In the genomic region with DNA sequence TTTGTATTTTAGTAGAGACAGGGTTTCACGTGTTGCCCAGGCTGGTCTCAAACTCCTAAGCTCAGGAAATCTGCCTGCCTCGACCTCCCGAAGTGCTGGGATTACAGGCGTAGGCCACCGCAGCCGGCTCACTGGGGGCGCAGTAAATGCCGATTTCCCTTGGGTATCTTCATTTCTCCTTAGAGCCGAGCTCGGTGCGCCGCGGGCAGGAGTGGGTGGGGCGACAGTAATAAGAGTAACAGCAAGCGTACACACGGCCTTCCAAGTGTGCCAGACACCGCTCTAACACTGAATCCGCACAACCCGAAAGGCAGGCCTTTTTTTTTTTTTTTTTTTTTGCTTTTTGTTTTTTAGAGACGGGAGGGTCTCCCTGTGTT, we compare ENCODE assay signal across 8 cellular contexts. TPM values are rescaled to one million over a fixed set of nuclear protein-coding genes. Genes with fewer than 3 reads are reported as not detected.
DNase-seq lines count a peak whose midpoint lies in the region; ATAC-seq and TF ChIP-seq lines count a peak whose summit lies in the region.

No MANE protein-coding gene starts in this region.

- peak overlapping the region; percentile 96 for H3K4me3 Mint-ChIP-seq in CD4-positive, alpha-beta T cell
- peak overlapping the region; percentile 99 for H3K4me3 Mint-ChIP-seq in stimulated activated naive CD8-positive, alpha-beta T cell treated with anti-CD3 and anti-CD28 coated beads, Interleukin-15, Interleukin-2, amounts not matched to agents 100 ng/mL and 50 ng/mL, for 24 hours

- peaks cover 5 to 7% of the 10 kb centered on the region in 2 donors for H3K4me1 ChIP-seq in lung (ENCODE audit: control insufficient read depth in 2 of 2, insufficient read depth in 2 of 2, low read length in 2 of 2)

- no peaks in the 10 kb centered on the region for H3K9me3 Mint-ChIP-seq in CD4-positive, alpha-beta T cell
- H3K9me3 Mint-ChIP-seq in stimulated activated naive CD8-positive, alpha-beta T cell treated with anti-CD3 and anti-CD28 coated beads, Interleukin-15, Interleukin-2, amounts not matched to agents 100 ng/mL and 50 ng/mL, for 24 hours = no peaks in the 10 kb centered on the region

- peaks cover 0 to 9% of the 10 kb centered on the region in 2 donors for H3K36me3 ChIP-seq in lung (ENCODE audit: control insufficient read depth in 2 of 2, insufficient read depth in 2 of 2, low read length in 2 of 2)

- H3K27ac ChIP-seq in CD4-positive, alpha-beta T cell (ENCODE audit: low read depth, low read length) = peak overlapping the region; percentile 89
- peak overlapping the region; percentile 78 to 92 for H3K27ac ChIP-seq in coronary artery
- H3K27ac ChIP-seq in lung (ENCODE audit: low read depth in 1 of 2, low read length in 1 of 2) = peak overlapping the region; percentile 88 to 97

- peak; percentile 65 for ATAC-seq in CD4-positive, alpha-beta T cell (ENCODE audit: poor library complexity)
- ATAC-seq in GM21515 (IDR thresholded peaks at IDR 0.05; ENCODE audit: unreplicated experiment) = peak; percentile 27
- ATAC-seq in activated CD4-positive, CD25-positive, alpha-beta regulatory T cell treated with anti-CD3 and anti-CD28 coated beads, Interleukin-2, amount 50 U/mL, for 24 hours = peak; percentile 48 to 49
- no peak for ATAC-seq in lung (ENCODE audit: insufficient read depth, low FRiP score)

- peak overlapping the region; percentile 98 for H3K27ac Mint-ChIP-seq in CD4-positive, alpha-beta T cell
- peak overlapping the region; percentile 98 for H3K27ac Mint-ChIP-seq in stimulated activated naive CD8-positive, alpha-beta T cell treated with anti-CD3 and anti-CD28 coated beads, Interleukin-15, Interleukin-2, amounts not matched to agents 100 ng/mL and 50 ng/mL, for 24 hours

- CTCF ChIA-PET in CD4-positive, alpha-beta T cell (lab: Charles Lee) = interaction anchor here (0.7 to 3.9 kb wide), 9 partner anchors 11 to 168 kb away, joined by 3 to 37 read pairs (median 3); a partner anchor contains a TSS

- H3K4me1 Mint-ChIP-seq in CD4-positive, alpha-beta T cell (ENCODE audit: low read depth) = peaks cover 52% of the 10 kb centered on the region
- H3K4me1 Mint-ChIP-seq in stimulated activated naive CD8-positive, alpha-beta T cell treated with anti-CD3 and anti-CD28 coated beads, Interleukin-15, Interleukin-2, amounts not matched to agents 100 ng/mL and 50 ng/mL, for 24 hours (ENCODE audit: low read depth) = peaks cover 50% of the 10 kb centered on the region

- 0 to 1% methylated on average over 20 of the region's 20 CpGs for WGBS in lung, 2 donors

- H3K27me3 ChIP-seq in CD4-positive, alpha-beta T cell (ENCODE audit: control insufficient read depth, insufficient read depth, low read length) = no peaks in the 10 kb centered on the region
- no peaks in the 10 kb centered on the region for H3K27me3 ChIP-seq in lung (ENCODE audit: control insufficient read depth, insufficient read depth)

- no peaks in the 10 kb centered on the region for H3K9me3 ChIP-seq in CD4-positive, alpha-beta T cell (ENCODE audit: control insufficient read depth, low read length)
- no peaks in the 10 kb centered on the region for H3K9me3 ChIP-seq in lung (ENCODE audit: control insufficient read depth in 2 of 2, insufficient read depth in 1 of 2, low read length in 1 of 2)

- peaks cover 33% of the 10 kb centered on the region for H3K36me3 Mint-ChIP-seq in CD4-positive, alpha-beta T cell (ENCODE audit: low read depth)
- peaks cover 30% of the 10 kb centered on the region for H3K36me3 Mint-ChIP-seq in stimulated activated naive CD8-positive, alpha-beta T cell treated with anti-CD3 and anti-CD28 coated beads, Interleukin-15, Interleukin-2, amounts not matched to agents 100 ng/mL and 50 ng/mL, for 24 hours (ENCODE audit: low read depth)

- TF ChIP-seq CTCF in CD4-positive, alpha-beta T cell (IDR thresholded peaks at IDR 0.05) = no peak
- no peak for TF ChIP-seq CTCF in coronary artery (IDR thresholded peaks at IDR 0.05)
- TF ChIP-seq CTCF in lung (IDR thresholded peaks at IDR 0.05; ENCODE audit: control extremely low read depth, extremely low read depth) = no peak

- H3K4me3 ChIP-seq in coronary artery = peak overlapping the region; percentile 87
- H3K4me3 ChIP-seq in lung = peak overlapping the region; percentile 90

- POLR2A ChIA-PET in CD4-positive, alpha-beta T cell (lab: Charles Lee) = interaction anchor here (0.7 to 5.4 kb wide), 23 partner anchors 11 to 946 kb away, joined by 3 to 105 read pairs (median 5); a partner anchor contains a TSS

- no peaks in the 10 kb centered on the region for H3K27me3 Mint-ChIP-seq in CD4-positive, alpha-beta T cell
- H3K27me3 Mint-ChIP-seq in stimulated activated naive CD8-positive, alpha-beta T cell treated with anti-CD3 and anti-CD28 coated beads, Interleukin-15, Interleukin-2, amounts not matched to agents 100 ng/mL and 50 ng/mL, for 24 hours = no peaks in the 10 kb centered on the region

- DNase-seq in CD4-positive, alpha-beta T cell = peak; percentile 33 to 62 (median 51)
- DNase-seq in Kasumi-1 (lab: John Stamatoyannopoulos, UW) (peak; percentile 56 to 57), coronary artery (ENCODE audit: low spot score) (no peak), lung (ENCODE audit: low spot score) (peak; percentile 39), OCI-M2 (lab: John Stamatoyannopoulos, UW; ENCODE audit: unreplicated experiment) (no peak)

- intact Hi-C loops in CD4-positive, alpha-beta T cell (cut with DNase I, micrococcal nuclease) = loop anchor here (1.0 to 5.0 kb wide), 11 partner anchors 10 to 811 kb away; a partner anchor contains a TSS

RNA-seq across cellular contexts. Expression of a gene that starts 0.5 kb away (rescaled TPM):
- 10 to 100 TPM; 62.9 to 75.3 TPM for total RNA-seq in CD4-positive, alpha-beta T cell
- total RNA-seq in lung = 10 to 100 TPM; 41.2 to 44.7 TPM
- 10 to 100 TPM; 35.2 to 62.9 TPM for polyA plus RNA-seq in lung

RNA-seq across cellular contexts. Expression of a gene that starts 24.6 kb away (rescaled TPM):
- 10 to 100 TPM; 87.9 to 89.9 TPM for total RNA-seq in CD4-positive, alpha-beta T cell
- 10 to 100 TPM; 67.2 to 83.8 TPM for total RNA-seq in lung
- 10 to 100 TPM; 68.2 to 81.7 TPM for polyA plus RNA-seq in lung

Comparison
In these comparisons a context has a peak if more than half of its experiments do, and no peak if none do; other contexts are left out.
1. DNase-seq: peak in CD4-positive, alpha-beta T cell (10 of 10), Kasumi-1 (2 of 2) and lung (single experiment); none in coronary artery (single experiment) and OCI-M2 (single experiment).
2. Peak in every context shown above with its lines, with median percentiles within 50 percentile points of each other: H3K27ac ChIP-seq.